ENCODE assay signal across 1 cellular context in genomic region chr1:6795661-6796060, GRCh38.
A peak's percentile ranks its signal among the peaks of the same experiment; 100 is the strongest.
TF ChIP-seq lines count a peak whose summit lies in the region.

No MANE protein-coding gene starts in this region.

TF ChIP-seq in HEK293, 187 proteins besides CTCF, POLR2A, EP300 and RAD21 (continued from another document and continues in another):
- TF ChIP-seq ZNF518A (tag by site-specific recombination; conservative IDR thresholded peaks at IDR 0.05; ENCODE audit: low read depth) (0 out of 2 replicates have a peak, but pooled peaks have one; percentile 16), ZNF157 (tag by site-specific recombination; IDR thresholded peaks at IDR 0.05) (no peak), OVOL3 (tag by site-specific recombination; IDR thresholded peaks at IDR 0.05) (0 out of 2 replicates have a peak, but pooled peaks have one; percentile 48), PRDM6 (tag by site-specific recombination; IDR thresholded peaks at IDR 0.05) (peak; percentile 98), ZNF175 (tag by site-specific recombination; IDR thresholded peaks at IDR 0.05) (no peak), ZNF366 (tag by site-specific recombination; conservative IDR thresholded peaks at IDR 0.05) (peak; percentile 64), PRDM1 (tag by site-specific recombination; IDR thresholded peaks at IDR 0.05) (peak; percentile 53), ZBTB7A (tag by site-specific recombination; IDR thresholded peaks at IDR 0.05; ENCODE audit: low read depth) (0 out of 2 replicates have a peak, but pooled peaks have one; percentile 34), ZEB2 (tag by site-specific recombination; IDR thresholded peaks at IDR 0.05) (peak; percentile 85), ZNF266 (tag by site-specific recombination; IDR thresholded peaks at IDR 0.05; ENCODE audit: low read depth) (no peak), ZNF629 (tag by site-specific recombination; IDR thresholded peaks at IDR 0.05) (peak; percentile 98), TRIM28 (IDR thresholded peaks at IDR 0.05; ENCODE audit: borderline replicate concordance, low read length) (peak; percentile 82; the same call in 1 of the 2 replicates), ZNF580 (tag by site-specific recombination; IDR thresholded peaks at IDR 0.05) (peak; percentile 73; the same call in 1 of the 2 replicates), ZBTB1 (tag by site-specific recombination; IDR thresholded peaks at IDR 0.05) (0 out of 2 replicates have a peak, but pooled peaks have one; percentile 47), MEIS1 (CRISPR knock-in tag; IDR thresholded peaks at IDR 0.05; ENCODE audit: borderline replicate concordance) (no peak), TSHZ1 (tag by site-specific recombination; IDR thresholded peaks at IDR 0.05; ENCODE audit: borderline replicate concordance) (peak; percentile 67; the same call in 1 of the 2 replicates), ZXDB (tag by site-specific recombination; IDR thresholded peaks at IDR 0.05) (peak; percentile 91), ZNF558 (tag by site-specific recombination; IDR thresholded peaks at IDR 0.05) (no peak), BCL6B (tag by site-specific recombination; IDR thresholded peaks at IDR 0.05) (0 out of 2 replicates have a peak, but pooled peaks have one; percentile 9), KLF7 (tag by site-specific recombination; IDR thresholded peaks at IDR 0.05; ENCODE audit: borderline replicate concordance) (no peak), KLF8 (tag by site-specific recombination; IDR thresholded peaks at IDR 0.05) (peak; percentile 74; the same call in 1 of the 2 replicates), ZNF274 (IDR thresholded peaks at IDR 0.05; ENCODE audit: low read length) (no peak), ZNF274 (tag by site-specific recombination; IDR thresholded peaks at IDR 0.05; ENCODE audit: borderline replicate concordance) (no peak), ZBTB17 (tag by site-specific recombination; IDR thresholded peaks at IDR 0.05) (peak; percentile 31; the same call in 1 of the 2 replicates), HIC1 (tag by site-specific recombination; IDR thresholded peaks at IDR 0.05) (peak; percentile 82), ZNF768 (tag by site-specific recombination; IDR thresholded peaks at IDR 0.05) (no peak), ZNF184 (tag by site-specific recombination; IDR thresholded peaks at IDR 0.05) (peak; percentile 77), ZNF623 (tag by site-specific recombination; IDR thresholded peaks at IDR 0.05) (peak; percentile 5; the same call in 1 of the 2 replicates), ZNF692 (tag by site-specific recombination; IDR thresholded peaks at IDR 0.05) (peak; percentile 69), ZNF48 (tag by site-specific recombination; IDR thresholded peaks at IDR 0.05) (no peak), ZSCAN23 (tag by site-specific recombination; IDR thresholded peaks at IDR 0.05) (0 out of 2 replicates have a peak, but pooled peaks have one; percentile 34), ZNF24 (tag by site-specific recombination; IDR thresholded peaks at IDR 0.05) (peak; percentile 60; the same call in 1 of the 2 replicates), BCL11A (tag by site-specific recombination; IDR thresholded peaks at IDR 0.05; ENCODE audit: low read depth) (0 out of 2 replicates have a peak, but pooled peaks have one; percentile 62), GFI1B (tag by site-specific recombination; IDR thresholded peaks at IDR 0.05) (peak; percentile 98), ZNF398 (tag by site-specific recombination; IDR thresholded peaks at IDR 0.05) (peak; percentile 33), INSM2 (tag by site-specific recombination; IDR thresholded peaks at IDR 0.05) (peak; percentile 96), ZNF544 (tag by site-specific recombination; IDR thresholded peaks at IDR 0.05) (no peak)
